In genomic region chr6:134174790-134175531, GRCh38 we compare ENCODE assay signal across 8 cellular contexts.
DNase-seq lines count a peak whose midpoint lies in the region; ATAC-seq and TF ChIP-seq lines count a peak whose summit lies in the region.

No MANE protein-coding gene starts in this region.

- peak; percentile 40 to 98 (median 91) for DNase-seq in C1 segment of cervical spinal cord (lab: John Stamatoyannopoulos, UW)
- DNase-seq in NCI-H526 treated with DMSO at 0.1 percent for 48 hours (lab: John Stamatoyannopoulos, UW): peak; percentile 70
- DNase-seq in activated CD4-positive, alpha-beta T cell treated with anti-CD3 and anti-CD28 coated beads, Interleukin-2, amount 50 U/mL, for 48 hours: peak; percentile 95 to 96
- peak; percentile 93 for DNase-seq in dermis blood vessel endothelial cell
- DNase-seq in lower leg skin (ENCODE audit: low spot score in 2 of 2): peak; percentile 88 to 98
- peak; percentile 90 to 97 for DNase-seq in stimulated activated CD4-positive, alpha-beta T cell treated with anti-CD3 and anti-CD28 coated beads, Interleukin-4, amount 100 ng/mL, for 4 hours

- ATAC-seq in GM19328 (IDR thresholded peaks at IDR 0.05; ENCODE audit: unreplicated experiment) (peak; percentile 81), HG03460 (IDR thresholded peaks at IDR 0.05; ENCODE audit: unreplicated experiment) (peak; percentile 70)

- H3K4me3 ChIP-seq in lower leg skin (ENCODE audit: low read depth, poor library complexity, severe bottlenecking): peak overlapping the region; percentile 89

- WGBS in lower leg skin, 2 donors: 0% methylated on average over 17 to 73 of the region's 97 CpGs

- no peak for TF ChIP-seq CTCF in lower leg skin (IDR thresholded peaks at IDR 0.05)

- intact Hi-C loops in lower leg skin (cut with DNase I; ENCODE audit: low total_unique reads): loop anchor here (5.0 to 10.0 kb wide), 3 partner anchors 470 to 707 kb away; no protein-coding TSS in a partner anchor

- peak in 1 of 2 donors; percentile 78 for TF ChIP-seq POLR2A in lower leg skin (IDR thresholded peaks at IDR 0.05)

Comparison
In these comparisons a context has a peak if more than half of its experiments do, and no peak if none do; other contexts are left out.
1. Peak in every context shown above with its lines: DNase-seq, ATAC-seq and H3K4me3 ChIP-seq.